27 cellular contexts compared by ENCODE assay signal in genomic region chr17:66340720-66341119, GRCh38.
"Had no signal": no experiment of that assay in that cellular context is flagged by ENCODE, and none has a peak within 500 bp of the region (broad histone marks: within the 10 kb centered on the region; RNA-seq: fewer than 3 reads in every experiment).

No MANE protein-coding gene starts in this region.

- H3K4me3 Mint-ChIP-seq: effector memory CD8-positive, alpha-beta T cell; nephron progenitor cell; T-helper 17 cell had no signal

- H3K9me3 ChIP-seq: lower lobe of right lung, ovary, psoas muscle, thoracic aorta, upper lobe of left lung, vagina had no signal

- H3K9me3 Mint-ChIP-seq: activated CD8-positive, alpha-beta T cell treated with anti-CD3 and anti-CD28 coated beads for 36 hours; activated T-cell treated with anti-CD3 and anti-CD28 coated beads, Interleukin-2, amount 50 U/mL, for 4 hours; activated T-helper 17 cell treated with anti-CD3 and anti-CD28 coated beads, Interleukin-2, amount 50 U/mL, for 72 hours; brain; effector memory CD8-positive, alpha-beta T cell; nephron progenitor cell had no signal

- H3K27ac Mint-ChIP-seq: activated T-helper 17 cell treated with anti-CD3 and anti-CD28 coated beads, Interleukin-2, amount 50 U/mL, for 72 hours; nephron progenitor cell; T-helper 17 cell had no signal

- ATAC-seq: activated CD8-positive, alpha-beta T cell treated with anti-CD3 and anti-CD28 coated beads for 36 hours; activated T-cell treated with anti-CD3 and anti-CD28 coated beads, Interleukin-2, amount 50 U/mL, for 4 hours; activated T-helper 17 cell treated with anti-CD3 and anti-CD28 coated beads, Interleukin-2, amount 50 U/mL, for 72 hours; effector memory CD8-positive, alpha-beta T cell; psoas muscle; SK-N-SH treated with all-trans-retinoic acid at 6 μM for 48 hours; stimulated activated naive CD8-positive, alpha-beta T cell treated with anti-CD3 and anti-CD28 coated beads, Interleukin-15, Interleukin-2, amounts not matched to agents 100 U/mL and 50 U/mL, for 24 hours; T-helper 17 cell had no signal

- DNase-seq: activated CD4-positive, alpha-beta T cell treated with anti-CD3 and anti-CD28 coated beads, Interleukin-2, amount 50 U/mL, for 1 hour; activated CD4-positive, CD25-positive, alpha-beta regulatory T cell treated with anti-CD3 and anti-CD28 coated beads, Interleukin-2, amount 50 U/mL, for 72 hours; activated CD8-positive, alpha-beta T cell treated with anti-CD3 and anti-CD28 coated beads for 36 hours; activated gamma-delta T cell treated with Interleukin-2 at 50 U/mL for 16 hours; activated naive CD4-positive, alpha-beta T cell treated with anti-CD3 and anti-CD28 coated beads, Interleukin-2, amount 50 U/mL, for 16 hours; activated T-cell treated with anti-CD3 and anti-CD28 coated beads, Interleukin-2, amount 50 U/mL, for 4 hours; effector memory CD8-positive, alpha-beta T cell; foreskin fibroblast; head of caudate nucleus; hypothalamus; lower lobe of right lung; mesenchymal stem cell; nephron progenitor cell; ovary; psoas muscle; stimulated activated naive CD8-positive, alpha-beta T cell treated with anti-CD3 and anti-CD28 coated beads, Interleukin-15, Interleukin-2, amounts not matched to agents 100 U/mL and 50 U/mL, for 24 hours; T-helper 17 cell; T1000; upper lobe of left lung had no signal

- H3K27ac ChIP-seq: coronary artery, lower lobe of right lung, ovary, psoas muscle, thoracic aorta, upper lobe of left lung, vagina had no signal

- FAIRE-seq: endothelial cell of umbilical vein had no signal

- H3K36me3 Mint-ChIP-seq: brain had no signal

- H3K4me3 ChIP-seq: cardiac muscle cell, coronary artery, lower lobe of right lung, ovary, psoas muscle, thoracic aorta, upper lobe of left lung, vagina had no signal

- H3K27me3 Mint-ChIP-seq: activated CD8-positive, alpha-beta T cell treated with anti-CD3 and anti-CD28 coated beads for 36 hours; activated T-helper 17 cell treated with anti-CD3 and anti-CD28 coated beads, Interleukin-2, amount 50 U/mL, for 72 hours; brain; effector memory CD8-positive, alpha-beta T cell; T-helper 17 cell had no signal

- H3K27me3 ChIP-seq: cardiac muscle cell, ovary, upper lobe of left lung, vagina had no signal

- H3K36me3 ChIP-seq: cardiac muscle cell, lower lobe of right lung, ovary, thoracic aorta, upper lobe of left lung, vagina had no signal
